ENCODE assay signal across 8 cellular contexts in the genomic region with DNA sequence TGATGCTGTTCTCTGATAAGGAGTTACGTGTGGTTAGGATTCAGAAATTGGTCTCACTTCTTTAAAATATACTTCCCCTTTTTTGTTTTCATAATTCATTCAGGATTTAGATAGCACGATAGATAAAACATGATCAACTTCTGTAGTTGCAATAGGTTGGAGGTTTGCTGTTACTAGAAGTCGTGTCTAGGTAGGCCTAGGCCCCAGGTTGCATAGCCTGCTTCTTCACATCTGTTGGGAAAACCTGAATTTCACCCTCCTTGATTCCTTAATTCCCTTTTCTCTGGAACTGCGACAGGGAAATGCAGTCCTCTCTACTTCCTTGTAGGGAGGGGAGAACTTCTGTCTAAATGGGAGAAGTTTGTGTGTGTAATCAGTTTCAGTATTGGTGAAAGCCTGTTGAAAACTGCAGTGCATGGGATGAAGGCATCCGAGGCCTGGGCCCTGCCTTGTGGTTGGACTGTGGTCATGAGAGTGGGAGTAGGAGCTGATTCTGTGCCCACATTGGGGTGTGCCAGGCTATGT. TPM values are rescaled to one million over a fixed set of nuclear protein-coding genes. Genes with fewer than 3 reads are reported as not detected.
DNase-seq lines count a peak whose midpoint lies in the region; ATAC-seq, FAIRE-seq and TF ChIP-seq lines count a peak whose summit lies in the region.

No MANE protein-coding gene starts in this region.

- TF ChIP-seq CTCF in Caco-2 (IDR thresholded peaks at IDR 0.05; ENCODE audit: insufficient read depth in 1 of 2, low read depth in 1 of 2, low read length in 1 of 2, severe bottlenecking in 1 of 2, unreplicated experiment in 1 of 2) (no peak), kidney (IDR thresholded peaks at IDR 0.05; ENCODE audit: borderline replicate concordance, extremely low read depth, insufficient read depth) (no peak)

- BruUV-seq in Caco-2 (replicated peaks; lab: Mats Ljungman, UMichigan): no TSS peak

- no peaks in the 10 kb centered on the region for H3K9me3 ChIP-seq in CD4-positive, alpha-beta memory T cell (ENCODE audit: control insufficient read depth in 1 of 2, low read length in 2 of 2)
- H3K9me3 ChIP-seq in Caco-2: no peaks in the 10 kb centered on the region
- no peaks in the 10 kb centered on the region for H3K9me3 ChIP-seq in kidney (ENCODE audit: control insufficient read depth in 1 of 2, low read length in 2 of 2)

- H3K27me3 Mint-ChIP-seq in CD4-positive, alpha-beta memory T cell: no peaks in the 10 kb centered on the region
- no peaks in the 10 kb centered on the region for H3K27me3 Mint-ChIP-seq in central memory CD8-positive, alpha-beta T cell
- H3K27me3 Mint-ChIP-seq in Caco-2 (ENCODE audit: insufficient read depth, unreplicated experiment): no peaks in the 10 kb centered on the region

- no peak overlapping the region for H3K27ac ChIP-seq in CD4-positive, alpha-beta memory T cell (ENCODE audit: low read depth, low read length)
- H3K27ac ChIP-seq in kidney (ENCODE audit: low read depth in 2 of 2, low read length in 2 of 2): no peak overlapping the region

- H3K4me1 Mint-ChIP-seq in CD4-positive, alpha-beta memory T cell: peaks cover 27 to 49% (median 36%) of the 10 kb centered on the region in 4 donors
- H3K4me1 Mint-ChIP-seq in central memory CD8-positive, alpha-beta T cell: peaks cover 28% of the 10 kb centered on the region
- H3K4me1 Mint-ChIP-seq in Caco-2 (ENCODE audit: low read depth, unreplicated experiment): peaks cover 13% of the 10 kb centered on the region

- intact Hi-C loops in CD4-positive, alpha-beta memory T cell (cut with micrococcal nuclease): loop anchor here (5.0 kb wide), 1 partner anchor 748 kb away; no protein-coding TSS in a partner anchor
- intact Hi-C loops in Caco-2 (cut with micrococcal nuclease; ENCODE audit: unreplicated experiment) (loop anchor here (2.0 to 5.0 kb wide), 4 partner anchors 43 to 748 kb away; no protein-coding TSS in a partner anchor), kidney (cut with DNase I) (no loop called here)

- H3K9me3 Mint-ChIP-seq in CD4-positive, alpha-beta memory T cell: no peaks in the 10 kb centered on the region
- H3K9me3 Mint-ChIP-seq in central memory CD8-positive, alpha-beta T cell: no peaks in the 10 kb centered on the region
- no peaks in the 10 kb centered on the region for H3K9me3 Mint-ChIP-seq in Caco-2 (ENCODE audit: unreplicated experiment)

- peak; percentile 33 for ATAC-seq in GM21786 (IDR thresholded peaks at IDR 0.05; ENCODE audit: unreplicated experiment)
- peak; percentile 15 for ATAC-seq in central memory CD8-positive, alpha-beta T cell (replicated peaks; ENCODE audit: extremely low read depth, poor library complexity, severe bottlenecking)

- H3K36me3 Mint-ChIP-seq in CD4-positive, alpha-beta memory T cell: no peaks in the 10 kb centered on the region
- H3K36me3 Mint-ChIP-seq in central memory CD8-positive, alpha-beta T cell (ENCODE audit: insufficient read depth): peaks cover 6% of the 10 kb centered on the region
- peaks cover 27% of the 10 kb centered on the region for H3K36me3 Mint-ChIP-seq in Caco-2 (ENCODE audit: insufficient read depth, unreplicated experiment)

- no peak overlapping the region for H3K9ac ChIP-seq in kidney (ENCODE audit: low read length in 2 of 2)

- H3K4me1 ChIP-seq in CD4-positive, alpha-beta memory T cell (ENCODE audit: insufficient read depth, low read length): peaks cover 34% of the 10 kb centered on the region
- H3K4me1 ChIP-seq in Caco-2 (no peaks in the 10 kb centered on the region), kidney (ENCODE audit: control insufficient read depth in 1 of 2, insufficient read depth in 1 of 2, low read depth in 1 of 2, low read length in 2 of 2) (no peaks in the 10 kb centered on the region)

- H3K4me3 ChIP-seq in CD4-positive, alpha-beta memory T cell (ENCODE audit: low read length in 2 of 2): no peak overlapping the region
- H3K4me3 ChIP-seq in Caco-2 (ENCODE audit: low read depth, low read length) (no peak overlapping the region), kidney (ENCODE audit: low read length in 2 of 2) (no peak overlapping the region)

- no peaks in the 10 kb centered on the region for H3K36me3 ChIP-seq in CD4-positive, alpha-beta memory T cell (ENCODE audit: insufficient read depth, low read length)
- H3K36me3 ChIP-seq in Caco-2 (ENCODE audit: control insufficient read depth, insufficient read depth, low read length) (no peaks in the 10 kb centered on the region), kidney (ENCODE audit: control insufficient read depth in 1 of 2, insufficient read depth in 2 of 2, low read length in 2 of 2) (no peaks in the 10 kb centered on the region)

- no peak for FAIRE-seq in kidney (lab: Jason Lieb, UNC)

- H3K4me3 Mint-ChIP-seq in CD4-positive, alpha-beta memory T cell: peak overlapping the region in 4 of 8 donors; percentile 11 to 57 (median 18)
- no peak overlapping the region for H3K4me3 Mint-ChIP-seq in central memory CD8-positive, alpha-beta T cell
- no peak overlapping the region for H3K4me3 Mint-ChIP-seq in Caco-2 (ENCODE audit: unreplicated experiment)

- H3K27me3 ChIP-seq in CD4-positive, alpha-beta memory T cell (ENCODE audit: insufficient read depth, low read length): no peaks in the 10 kb centered on the region
- H3K27me3 ChIP-seq in Caco-2 (replicated peaks; ENCODE audit: control insufficient read depth, insufficient read depth, low read length): no peaks in the 10 kb centered on the region

- DNase-seq in CD4-positive, alpha-beta memory T cell: peak in 2 of 5 donors; percentile 11 to 12
- peak; percentile 86 to 100 for DNase-seq in NOMO-1 (lab: John Stamatoyannopoulos, UW; ENCODE audit: unreplicated experiment in 2 of 2)
- no peak for DNase-seq in central memory CD8-positive, alpha-beta T cell (ENCODE audit: low spot score in 2 of 2)
- peak; percentile 76 for DNase-seq in stimulated activated CD4-positive, alpha-beta T cell treated with anti-CD3 and anti-CD28 coated beads, Interleukin-15, amount 100 ng/mL, for 24 hours
- no peak for DNase-seq in Caco-2
- DNase-seq in DMS53 (lab: John Stamatoyannopoulos, UW): no peak
- DNase-seq in kidney: no peak

- CTCF ChIA-PET in CD4-positive, alpha-beta memory T cell (lab: Charles Lee; ENCODE audit: partially characterized antibody): interaction anchor here (0.7 to 6.8 kb wide), 9 partner anchors 8 to 162 kb away, joined by 3 to 221 read pairs (median 21); partner anchors contain the start of gene P2RY14
- CTCF ChIA-PET in Caco-2 (lab: Charles Lee): no interaction called here

- POLR2A ChIA-PET in CD4-positive, alpha-beta memory T cell (lab: Charles Lee; ENCODE audit: partially characterized antibody): interaction anchor here (0.7 to 5.3 kb wide), 4 partner anchors 22 to 684 kb away, joined by 4 to 70 read pairs (median 6); partner anchors contain the start of gene GPR171
- POLR2A ChIA-PET in Caco-2 (lab: Charles Lee): no interaction called here

- H3K27ac Mint-ChIP-seq in CD4-positive, alpha-beta memory T cell: peak overlapping the region; percentile 55 to 91 (median 81)
- H3K27ac Mint-ChIP-seq in central memory CD8-positive, alpha-beta T cell (ENCODE audit: low read depth): peak overlapping the region; percentile 81
- H3K27ac Mint-ChIP-seq in Caco-2 (ENCODE audit: unreplicated experiment): no peak overlapping the region

RNA-seq across cellular contexts. Expression of gene GPR171, which starts 33.3 kb away (rescaled TPM):
- total RNA-seq in CD4-positive, alpha-beta memory T cell: 100 to 1,000 TPM; 116 to 129 TPM
- polyA plus RNA-seq in CD4-positive, alpha-beta memory T cell: 100 to 1,000 TPM; 123 to 156 TPM
- total RNA-seq in Caco-2 (2022) (not detected in 2 replicates), kidney (4.9 TPM)
- 0.47 TPM for polyA plus RNA-seq in kidney (ENCODE audit: insufficient read depth, low read depth, low replicate concordance)

Comparison
In these comparisons a context has a peak if more than half of its experiments do, and no peak if none do; other contexts are left out.
1. DNase-seq: peak in NOMO-1 (2 of 2) and stimulated activated CD4-positive, alpha-beta T cell treated with anti-CD3 and anti-CD28 coated beads, Interleukin-15, amount 100 ng/mL, for 24 hours (single experiment); none in central memory CD8-positive, alpha-beta T cell (0 of 2), Caco-2 (0 of 2), DMS53 (single experiment) and kidney (single experiment).
2. RNA of gene GPR171, which starts 33.3 kb away (total RNA-seq): 116 to 129 TPM in CD4-positive, alpha-beta memory T cell; 4.9 TPM in kidney (single experiment) and not detected in Caco-2; every median in the first group is over 10 times any median in the second.